Comparison of ENCODE assay signal across 1 cellular context in the genomic region with DNA sequence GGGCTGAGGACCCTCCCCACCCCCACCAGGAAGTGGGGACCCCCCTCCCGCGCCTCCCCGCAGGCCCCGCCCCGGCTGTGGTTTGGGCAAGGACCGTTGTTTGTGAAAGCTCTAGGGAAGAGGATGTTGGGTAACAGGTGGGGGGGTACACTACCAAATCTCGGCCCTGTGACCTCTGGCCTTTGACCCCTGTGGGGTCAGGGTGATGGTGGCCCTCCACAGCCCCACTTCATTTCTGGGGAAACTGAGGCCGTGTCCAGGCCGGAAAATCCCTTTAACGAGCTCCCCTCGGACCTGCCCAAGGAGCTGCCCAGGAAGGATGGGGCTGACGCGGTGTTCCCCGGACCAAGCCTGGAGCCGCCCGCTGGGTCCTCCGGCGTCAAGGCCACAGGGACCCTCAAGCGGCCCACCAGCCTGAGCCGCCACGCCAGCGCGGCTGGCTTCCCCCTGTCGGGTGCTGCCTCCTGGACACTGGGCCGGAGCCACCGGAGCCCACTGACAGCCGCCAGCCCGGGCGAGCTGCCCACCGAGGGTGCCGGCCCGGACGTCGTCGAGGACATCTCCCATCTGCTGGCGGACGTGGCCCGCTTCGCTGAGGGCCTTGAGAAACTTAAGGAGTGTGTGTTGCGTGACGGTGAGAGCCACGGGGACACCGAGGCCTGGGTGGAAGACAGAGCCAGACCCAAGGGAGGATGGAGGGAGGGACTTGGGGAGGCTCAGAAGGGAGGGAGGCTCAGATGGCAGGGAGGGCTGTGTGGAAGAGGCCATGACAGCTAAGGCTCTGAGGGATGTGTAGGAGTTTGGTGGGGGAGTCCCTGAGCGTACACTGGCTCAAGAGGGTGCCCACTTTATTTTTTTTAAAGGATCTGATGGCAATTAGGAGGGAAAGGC.
TF ChIP-seq lines count a peak whose summit lies in the region.

No MANE protein-coding gene starts in this region.

TF ChIP-seq in K562, 482 proteins besides CTCF, POLR2A, EP300 and RAD21 (continues in another document):
- TF ChIP-seq MCM3 (IDR thresholded peaks at IDR 0.05) (no peak), BRF1 (IDR thresholded peaks at IDR 0.05; ENCODE audit: borderline replicate concordance, extremely low read depth, insufficient read length) (no peak), ZNF174 (CRISPR knock-in tag; IDR thresholded peaks at IDR 0.05) (no peak), HMG20B (CRISPR knock-in tag; IDR thresholded peaks at IDR 0.05) (no peak), ELF1 (tag; IDR thresholded peaks at IDR 0.05) (no peak), CBFB (CRISPR knock-in tag; IDR thresholded peaks at IDR 0.05) (no peak), HMGXB4 (CRISPR knock-in tag; IDR thresholded peaks at IDR 0.05) (no peak), PTTG1 (tag; IDR thresholded peaks at IDR 0.05; ENCODE audit: low read depth) (no peak), HDAC1 (IDR thresholded peaks at IDR 0.05) (peak in 1 of 2 experiments; percentile 58; a peak in 2 of 4 replicates), ARID4B (CRISPR knock-in tag; IDR thresholded peaks at IDR 0.05) (no peak), ATF2 (CRISPR knock-in tag; IDR thresholded peaks at IDR 0.05) (no peak), NEUROD1 (IDR thresholded peaks at IDR 0.05; ENCODE audit: borderline replicate concordance, low read depth, low read length, partially characterized antibody) (no peak), TAL1 (IDR thresholded peaks at IDR 0.05) (no peak), NR4A1 (CRISPR knock-in tag; IDR thresholded peaks at IDR 0.05) (no peak), NR4A1 (tag; IDR thresholded peaks at IDR 0.05) (no peak), MAFG (tag; conservative IDR thresholded peaks at IDR 0.05) (no peak), NFE2L1 (tag; IDR thresholded peaks at IDR 0.05; ENCODE audit: borderline replicate concordance, low read depth) (no peak), BRD9 (IDR thresholded peaks at IDR 0.05; ENCODE audit: low read depth, partially characterized antibody) (no peak), RCOR1 (IDR thresholded peaks at IDR 0.05; ENCODE audit: borderline replicate concordance in 1 of 2, low read depth in 2 of 2, low read length in 2 of 2) (peak; percentile 82 to 97), ZNF274 (IDR thresholded peaks at IDR 0.05; ENCODE audit: borderline replicate concordance, low read depth, low read length) (no peak), E4F1 (CRISPR knock-in tag; IDR thresholded peaks at IDR 0.05; ENCODE audit: borderline replicate concordance) (no peak), RFX7 (CRISPR knock-in tag; IDR thresholded peaks at IDR 0.05) (no peak), CEBPZ (IDR thresholded peaks at IDR 0.05; ENCODE audit: borderline replicate concordance, low read depth, low read length) (no peak), TRIM28 (IDR thresholded peaks at IDR 0.05) (no peak), POU5F1 (IDR thresholded peaks at IDR 0.05; ENCODE audit: borderline replicate concordance, low read depth, low read length, partially characterized antibody) (no peak), SMAD4 (CRISPR knock-in tag; conservative IDR thresholded peaks at IDR 0.05) (no peak), ZNF57 (CRISPR knock-in tag; IDR thresholded peaks at IDR 0.05) (no peak), ZBTB7A (IDR thresholded peaks at IDR 0.05; ENCODE audit: borderline replicate concordance, control insufficient read depth, low read depth, low read length) (peak; percentile 62), HDAC2 (IDR thresholded peaks at IDR 0.05) (peak; percentile 60; the same call in 1 of the 2 replicates), ZNF140 (CRISPR knock-in tag; IDR thresholded peaks at IDR 0.05) (no peak), TGIF2 (CRISPR knock-in tag; IDR thresholded peaks at IDR 0.05) (no peak)
- TF ChIP-seq, protein P1, sequence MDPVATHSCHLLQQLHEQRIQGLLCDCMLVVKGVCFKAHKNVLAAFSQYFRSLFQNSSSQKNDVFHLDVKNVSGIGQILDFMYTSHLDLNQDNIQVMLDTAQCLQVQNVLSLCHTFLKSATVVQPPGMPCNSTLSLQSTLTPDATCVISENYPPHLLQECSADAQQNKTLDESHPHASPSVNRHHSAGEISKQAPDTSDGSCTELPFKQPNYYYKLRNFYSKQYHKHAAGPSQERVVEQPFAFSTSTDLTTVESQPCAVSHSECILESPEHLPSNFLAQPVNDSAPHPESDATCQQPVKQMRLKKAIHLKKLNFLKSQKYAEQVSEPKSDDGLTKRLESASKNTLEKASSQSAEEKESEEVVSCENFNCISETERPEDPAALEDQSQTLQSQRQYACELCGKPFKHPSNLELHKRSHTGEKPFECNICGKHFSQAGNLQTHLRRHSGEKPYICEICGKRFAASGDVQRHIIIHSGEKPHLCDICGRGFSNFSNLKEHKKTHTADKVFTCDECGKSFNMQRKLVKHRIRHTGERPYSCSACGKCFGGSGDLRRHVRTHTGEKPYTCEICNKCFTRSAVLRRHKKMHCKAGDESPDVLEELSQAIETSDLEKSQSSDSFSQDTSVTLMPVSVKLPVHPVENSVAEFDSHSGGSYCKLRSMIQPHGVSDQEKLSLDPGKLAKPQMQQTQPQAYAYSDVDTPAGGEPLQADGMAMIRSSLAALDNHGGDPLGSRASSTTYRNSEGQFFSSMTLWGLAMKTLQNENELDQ (CRISPR knock-in tag; IDR thresholded peaks at IDR 0.05; ENCODE audit: borderline replicate concordance), result no peak
- TF ChIP-seq, protein P2, sequence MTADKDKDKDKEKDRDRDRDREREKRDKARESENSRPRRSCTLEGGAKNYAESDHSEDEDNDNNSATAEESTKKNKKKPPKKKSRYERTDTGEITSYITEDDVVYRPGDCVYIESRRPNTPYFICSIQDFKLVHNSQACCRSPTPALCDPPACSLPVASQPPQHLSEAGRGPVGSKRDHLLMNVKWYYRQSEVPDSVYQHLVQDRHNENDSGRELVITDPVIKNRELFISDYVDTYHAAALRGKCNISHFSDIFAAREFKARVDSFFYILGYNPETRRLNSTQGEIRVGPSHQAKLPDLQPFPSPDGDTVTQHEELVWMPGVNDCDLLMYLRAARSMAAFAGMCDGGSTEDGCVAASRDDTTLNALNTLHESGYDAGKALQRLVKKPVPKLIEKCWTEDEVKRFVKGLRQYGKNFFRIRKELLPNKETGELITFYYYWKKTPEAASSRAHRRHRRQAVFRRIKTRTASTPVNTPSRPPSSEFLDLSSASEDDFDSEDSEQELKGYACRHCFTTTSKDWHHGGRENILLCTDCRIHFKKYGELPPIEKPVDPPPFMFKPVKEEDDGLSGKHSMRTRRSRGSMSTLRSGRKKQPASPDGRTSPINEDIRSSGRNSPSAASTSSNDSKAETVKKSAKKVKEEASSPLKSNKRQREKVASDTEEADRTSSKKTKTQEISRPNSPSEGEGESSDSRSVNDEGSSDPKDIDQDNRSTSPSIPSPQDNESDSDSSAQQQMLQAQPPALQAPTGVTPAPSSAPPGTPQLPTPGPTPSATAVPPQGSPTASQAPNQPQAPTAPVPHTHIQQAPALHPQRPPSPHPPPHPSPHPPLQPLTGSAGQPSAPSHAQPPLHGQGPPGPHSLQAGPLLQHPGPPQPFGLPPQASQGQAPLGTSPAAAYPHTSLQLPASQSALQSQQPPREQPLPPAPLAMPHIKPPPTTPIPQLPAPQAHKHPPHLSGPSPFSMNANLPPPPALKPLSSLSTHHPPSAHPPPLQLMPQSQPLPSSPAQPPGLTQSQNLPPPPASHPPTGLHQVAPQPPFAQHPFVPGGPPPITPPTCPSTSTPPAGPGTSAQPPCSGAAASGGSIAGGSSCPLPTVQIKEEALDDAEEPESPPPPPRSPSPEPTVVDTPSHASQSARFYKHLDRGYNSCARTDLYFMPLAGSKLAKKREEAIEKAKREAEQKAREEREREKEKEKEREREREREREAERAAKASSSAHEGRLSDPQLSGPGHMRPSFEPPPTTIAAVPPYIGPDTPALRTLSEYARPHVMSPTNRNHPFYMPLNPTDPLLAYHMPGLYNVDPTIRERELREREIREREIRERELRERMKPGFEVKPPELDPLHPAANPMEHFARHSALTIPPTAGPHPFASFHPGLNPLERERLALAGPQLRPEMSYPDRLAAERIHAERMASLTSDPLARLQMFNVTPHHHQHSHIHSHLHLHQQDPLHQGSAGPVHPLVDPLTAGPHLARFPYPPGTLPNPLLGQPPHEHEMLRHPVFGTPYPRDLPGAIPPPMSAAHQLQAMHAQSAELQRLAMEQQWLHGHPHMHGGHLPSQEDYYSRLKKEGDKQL (CRISPR knock-in tag; IDR thresholded peaks at IDR 0.05; ENCODE audit: borderline replicate concordance), result no peak
